1 cellular context compared by ENCODE assay signal in genomic region chr5:67487862-67488261, GRCh38.
TF ChIP-seq lines count a peak whose summit lies in the region.

No MANE protein-coding gene starts in this region.

TF ChIP-seq in HEK293, 187 proteins besides CTCF, POLR2A, EP300 and RAD21 (continued from another document):
- TF ChIP-seq PRDM6 (tag by site-specific recombination; IDR thresholded peaks at IDR 0.05) (peak; percentile 86), ZNF580 (tag by site-specific recombination; IDR thresholded peaks at IDR 0.05) (peak; percentile 65; the same call in 1 of the 2 replicates), ZNF398 (tag by site-specific recombination; IDR thresholded peaks at IDR 0.05) (peak; percentile 74), ZNF416 (tag by site-specific recombination; IDR thresholded peaks at IDR 0.05) (no peak), ZNF19 (tag by site-specific recombination; IDR thresholded peaks at IDR 0.05; ENCODE audit: low read depth) (0 out of 2 replicates have a peak, but pooled peaks have one; percentile 46), ZNF692 (tag by site-specific recombination; IDR thresholded peaks at IDR 0.05) (peak; percentile 47; the same call in 1 of the 2 replicates), TSHZ1 (tag by site-specific recombination; IDR thresholded peaks at IDR 0.05; ENCODE audit: borderline replicate concordance) (no peak), ZNF48 (tag by site-specific recombination; IDR thresholded peaks at IDR 0.05) (no peak)
